ENCODE assay signal across 24 cellular contexts in genomic region chr2:37581433-37581832, GRCh38.
"Had no signal": no experiment of that assay in that cellular context is flagged by ENCODE, and none has a peak within 500 bp of the region (broad histone marks: within the 10 kb centered on the region; RNA-seq: fewer than 3 reads in every experiment).

No MANE protein-coding gene starts in this region.

- H3K27me3 Mint-ChIP-seq: activated CD8-positive, alpha-beta T cell treated with anti-CD3 and anti-CD28 coated beads for 36 hours; activated naive CD4-positive, alpha-beta T cell treated with anti-CD3 and anti-CD28 coated beads, Interleukin-2, amount 10 ng/mL, durations not matched to agents 7 days and 5 days; activated naive CD8-positive, alpha-beta T cell treated with anti-CD3 and anti-CD28 coated beads for 36 hours had no signal

- DNase-seq: activated CD4-positive, alpha-beta T cell treated with anti-CD3 and anti-CD28 coated beads for 4 hours; activated CD8-positive, alpha-beta memory T cell treated with anti-CD3 and anti-CD28 coated beads, Interleukin-2, amount 50 U/mL, for 48 hours; activated CD8-positive, alpha-beta T cell treated with anti-CD3 and anti-CD28 coated beads for 36 hours; activated gamma-delta T cell; activated naive CD4-positive, alpha-beta T cell treated with anti-CD3 and anti-CD28 coated beads, Interleukin-2, amount 10 ng/mL, durations not matched to agents 7 days and 5 days; activated naive CD8-positive, alpha-beta T cell treated with anti-CD3 and anti-CD28 coated beads for 36 hours; activated T-cell treated with anti-CD3 and anti-CD28 coated beads, Interleukin-2, amount 50 U/mL, for 1 hour; anterior cingulate cortex; cerebellar nuclear complex; Karpas-422; MM.1S; NCI-H1105; NCI-H1436 treated with DMSO at 0.1 percent for 48 hours; NCI-H187; NCI-H2081; NCI-H510A treated with DMSO at 0.1 percent for 48 hours; NCI-H69; NK-92 treated with Interleukin-12 subunit alpha and Interleukin-12 subunit beta, amount 100 ng/mL, for 24 hours; OCI-M1; RPMI8226; T-helper 2 cell; T1000 had no signal

- ATAC-seq: activated CD8-positive, alpha-beta T cell treated with anti-CD3 and anti-CD28 coated beads for 36 hours; Panc1; Right ventricle myocardium inferior had no signal

- H3K4me3 Mint-ChIP-seq: activated naive CD4-positive, alpha-beta T cell treated with anti-CD3 and anti-CD28 coated beads, Interleukin-2, amount 10 ng/mL, durations not matched to agents 7 days and 5 days; activated naive CD8-positive, alpha-beta T cell treated with anti-CD3 and anti-CD28 coated beads for 36 hours had no signal

- H3K27ac Mint-ChIP-seq: activated naive CD4-positive, alpha-beta T cell treated with anti-CD3 and anti-CD28 coated beads, Interleukin-2, amount 10 ng/mL, durations not matched to agents 7 days and 5 days had no signal
